ENCODE assay signal across 15 cellular contexts in genomic region chr3:13224967-13225366, GRCh38.
DNase-seq lines count a peak whose midpoint lies in the region; ATAC-seq, FAIRE-seq and TF ChIP-seq lines count a peak whose summit lies in the region.
"Had no signal": no experiment of that assay in that cellular context is flagged by ENCODE, and none has a peak within 500 bp of the region (broad histone marks: within the 10 kb centered on the region; RNA-seq: fewer than 3 reads in every experiment).

No MANE protein-coding gene starts in this region.

- H3K4me1 ChIP-seq in HepG2 (ENCODE audit: insufficient read depth, low read length), result peaks cover 40% of the 10 kb centered on the region
- no peaks in the 10 kb centered on the region for H3K4me1 ChIP-seq in neuronal stem cell (ENCODE audit: control insufficient read depth in 2 of 2, insufficient read depth in 1 of 2, low read depth in 1 of 2, low read length in 2 of 2)
- peaks cover 2% of the 10 kb centered on the region for H3K4me1 ChIP-seq in hepatocyte (ENCODE audit: insufficient read depth)

- H4K20me1 ChIP-seq in HepG2 (ENCODE audit: insufficient read depth, low read length) (no peaks in the 10 kb centered on the region; the same call in 1 of the 2 replicates), hepatocyte (ENCODE audit: insufficient read depth, poor library complexity, severe bottlenecking) (no peaks in the 10 kb centered on the region)
- H4K20me1 ChIP-seq: BLaER1 had no signal

- 39% methylated on average over 4 of the region's 4 CpGs for WGBS in HepG2 (ENCODE audit: low lambda C conversion rate)
- no CpG with 5 or more reads among the region's 4 CpGs for WGBS in neuronal stem cell (ENCODE audit: extremely low coverage in 2 of 2, insufficient read length in 2 of 2, insufficient replicate concordance in 1 of 2), 2 donors
- 88% methylated on average over 4 of the region's 4 CpGs for WGBS in hepatocyte (ENCODE audit: low lambda C conversion rate, missing lambda C conversion rate)

- peaks cover 2% of the 10 kb centered on the region for H3K79me2 ChIP-seq in HepG2 (ENCODE audit: insufficient read depth, low read length)
- no peaks in the 10 kb centered on the region for H3K79me2 ChIP-seq in hepatocyte

- H3K36me3 ChIP-seq in HepG2 (replicated peaks in 1 of 2; ENCODE audit: control insufficient read depth in 1 of 2, insufficient read depth in 2 of 2, low read length in 2 of 2) (no peaks in the 10 kb centered on the region), neuronal stem cell (replicated peaks in 1 of 2; ENCODE audit: control insufficient read depth in 2 of 2, insufficient read depth in 2 of 2, low read length in 2 of 2) (no peaks in the 10 kb centered on the region), hepatocyte (replicated peaks; ENCODE audit: insufficient read depth, low read depth) (no peaks in the 10 kb centered on the region)
- H3K36me3 ChIP-seq: BLaER1 had no signal

- H3K18ac ChIP-seq in neuronal stem cell (ENCODE audit: low read length), result no peak overlapping the region

- no peak overlapping the region for H2BK15ac ChIP-seq in neuronal stem cell (ENCODE audit: low read length)

- no peak overlapping the region for H3K23ac ChIP-seq in neuronal stem cell (ENCODE audit: low read depth, low read length, poor library complexity)

- H3K9me2 ChIP-seq in hepatocyte (replicated peaks; ENCODE audit: insufficient read depth), result no peaks in the 10 kb centered on the region

- no peaks in the 10 kb centered on the region for H3K27me3 Mint-ChIP-seq in activated naive CD8-positive, alpha-beta T cell treated with anti-CD3 and anti-CD28 coated beads, Interleukin-2, amount 50 U/mL, for 24 hours

- CTCF ChIA-PET in HepG2 (lab: Yijun Ruan, JAX; ENCODE audit: low intra/inter-chr PET ratio, low total read pairs), result no interaction called here

- H3K4me1 Mint-ChIP-seq in activated naive CD8-positive, alpha-beta T cell treated with anti-CD3 and anti-CD28 coated beads, Interleukin-2, amount 50 U/mL, for 24 hours, result no peaks in the 10 kb centered on the region

- H3K27me3 ChIP-seq in HepG2 (ENCODE audit: control insufficient read depth in 1 of 2, insufficient read depth in 2 of 2, low read length in 2 of 2) (no peaks in the 10 kb centered on the region), neuronal stem cell (ENCODE audit: control insufficient read depth in 3 of 3, insufficient read depth in 3 of 3, low read depth in 1 of 3, low read length in 3 of 3) (no peaks in the 10 kb centered on the region), hepatocyte (no peaks in the 10 kb centered on the region)
- H3K27me3 ChIP-seq: BLaER1 had no signal

- H3K79me1 ChIP-seq in neuronal stem cell (ENCODE audit: low read depth, low read length), result peaks cover 3% of the 10 kb centered on the region

- DNase-seq in SW480 (ENCODE audit: low spot score), result peak; percentile 55
- DNase-seq in HepG2 (ENCODE audit: low spot score), result peak; percentile 46
- no peak for DNase-seq in neuronal stem cell (ENCODE audit: low spot score)
- no peak for DNase-seq in activated naive CD8-positive, alpha-beta T cell treated with anti-CD3 and anti-CD28 coated beads, Interleukin-2, amount 50 U/mL, for 24 hours
- DNase-seq in left colon, result no peak
- DNase-seq in hepatocyte (ENCODE audit: low spot score), result no peak
- DNase-seq in KG1 (lab: John Stamatoyannopoulos, UW), result no peak
- DNase-seq: Calu3; CD8-positive, alpha-beta T cell; DMS79 treated with DMSO at 0.1 percent for 48 hours; GF-D8; HCEC 1CT had no signal

- H3K4ac ChIP-seq in neuronal stem cell (ENCODE audit: low read length), result no peak overlapping the region

- no peak overlapping the region for H3K4me3 Mint-ChIP-seq in activated naive CD8-positive, alpha-beta T cell treated with anti-CD3 and anti-CD28 coated beads, Interleukin-2, amount 50 U/mL, for 24 hours
- H3K4me3 Mint-ChIP-seq: CD8-positive, alpha-beta T cell; GM23338 had no signal

- TF ChIP-seq CTCF in HepG2 (CRISPR knock-in tag; IDR thresholded peaks at IDR 0.05) (peak; percentile 12; the same call in 1 of the 2 replicates), hepatocyte (IDR thresholded peaks at IDR 0.05; ENCODE audit: poor library complexity) (no peak)

- POLR2A ChIA-PET in HepG2 (lab: Yijun Ruan, JAX), result interaction anchor here (1.5 kb wide), 1 partner anchor 24 kb away, joined by 3 read pairs; no protein-coding TSS in a partner anchor

- no peak overlapping the region for H4K8ac ChIP-seq in neuronal stem cell (ENCODE audit: low read depth, low read length)

- no peak for TF ChIP-seq RAD21 in HepG2 (CRISPR knock-in tag; IDR thresholded peaks at IDR 0.05)

- H3K27ac ChIP-seq in HepG2 (ENCODE audit: extremely low read length, insufficient read depth, low read length) (peak overlapping the region; percentile 58), neuronal stem cell (replicated peaks; ENCODE audit: low read length) (no peak overlapping the region), hepatocyte (no peak overlapping the region)

- peak; percentile 89 for FAIRE-seq in HepG2 (lab: Jason Lieb, UNC)
- FAIRE-seq: HTR-8/SVneo had no signal

- H3K4me3 ChIP-seq in HepG2 (replicated peaks in 1 of 3; ENCODE audit: insufficient read depth in 1 of 3, low read depth in 2 of 3, low read length in 3 of 3) (no peak overlapping the region), neuronal stem cell (ENCODE audit: low read length in 2 of 2) (no peak overlapping the region), hepatocyte (no peak overlapping the region)
- H3K4me3 ChIP-seq: BLaER1, GM23338 had no signal

- TF ChIP-seq EP300 in HepG2 (IDR thresholded peaks at IDR 0.05; ENCODE audit: low read depth in 2 of 2, low read length in 2 of 2) (peak in 1 of 2 experiments; percentile 24; a peak in 1 of 4 replicates), HepG2 (CRISPR knock-in tag; IDR thresholded peaks at IDR 0.05; ENCODE audit: borderline replicate concordance) (no peak)

- H2BK120ac ChIP-seq in neuronal stem cell (ENCODE audit: low read depth, low read length), result peak overlapping the region; percentile 67

- ATAC-seq in HepG2 (peak; percentile 31), left colon (no peak)
- ATAC-seq in activated naive CD8-positive, alpha-beta T cell treated with anti-CD3 and anti-CD28 coated beads, Interleukin-2, amount 50 U/mL, for 24 hours, result no peak
- ATAC-seq: CD8-positive, alpha-beta T cell; GM23338 had no signal

- in situ Hi-C loops in HepG2 (cut with HindIII; ENCODE audit: extremely low pct_ligation_motif_present, low pct_unique_long_range_greater_than_20kb), result no loop called here

- no peak overlapping the region for H3K27ac Mint-ChIP-seq in activated naive CD8-positive, alpha-beta T cell treated with anti-CD3 and anti-CD28 coated beads, Interleukin-2, amount 50 U/mL, for 24 hours
- H3K27ac Mint-ChIP-seq: CD8-positive, alpha-beta T cell; GM23338 had no signal

- H3K4me2 ChIP-seq in HepG2 (ENCODE audit: low read depth, low read length) (no peak overlapping the region; the same call in 1 of the 2 replicates), neuronal stem cell (ENCODE audit: insufficient read depth, low read length, poor library complexity, severe bottlenecking) (no peak overlapping the region), hepatocyte (no peak overlapping the region)
- H3K4me2 ChIP-seq: GM23338 had no signal

- no peak overlapping the region for H2BK12ac ChIP-seq in neuronal stem cell (ENCODE audit: low read length)

- no peak overlapping the region for H2AFZ ChIP-seq in HepG2 (ENCODE audit: low read length)
- H2AFZ ChIP-seq in neuronal stem cell (ENCODE audit: low read length), result no peak overlapping the region
- no peak overlapping the region for H2AFZ ChIP-seq in hepatocyte
- H2AFZ ChIP-seq: GM23338 had no signal

- TF ChIP-seq POLR2A in HepG2 (IDR thresholded peaks at IDR 0.05; ENCODE audit: insufficient read depth in 1 of 2, low read depth in 2 of 2, low read length in 2 of 2), result no peak

- H2BK5ac ChIP-seq in neuronal stem cell (ENCODE audit: low read length), result no peak overlapping the region

- no peak overlapping the region for H4K91ac ChIP-seq in neuronal stem cell (ENCODE audit: low read depth, low read length, poor library complexity)

- no TSS peak for BruUV-seq in HepG2 (replicated peaks; lab: Mats Ljungman, UMichigan)

- no peaks in the 10 kb centered on the region for H3K9me3 ChIP-seq in HepG2 (ENCODE audit: low read length)
- H3K9me3 ChIP-seq in neuronal stem cell (replicated peaks in 1 of 2; ENCODE audit: control insufficient read depth in 2 of 2, insufficient read depth in 1 of 2, low read depth in 1 of 2, low read length in 2 of 2), result no peaks in the 10 kb centered on the region
- no peaks in the 10 kb centered on the region for H3K9me3 ChIP-seq in hepatocyte (ENCODE audit: low read depth)
- H3K9me3 ChIP-seq: BLaER1 had no signal

- H3K9me3 Mint-ChIP-seq in activated naive CD8-positive, alpha-beta T cell treated with anti-CD3 and anti-CD28 coated beads, Interleukin-2, amount 50 U/mL, for 24 hours, result no peaks in the 10 kb centered on the region
- H3K9me3 Mint-ChIP-seq: CD8-positive, alpha-beta T cell; GM23338 had no signal

- no peaks in the 10 kb centered on the region for H3K36me3 Mint-ChIP-seq in activated naive CD8-positive, alpha-beta T cell treated with anti-CD3 and anti-CD28 coated beads, Interleukin-2, amount 50 U/mL, for 24 hours (ENCODE audit: low read depth)
- H3K36me3 Mint-ChIP-seq: CD8-positive, alpha-beta T cell had no signal

- H2AK5ac ChIP-seq in neuronal stem cell (ENCODE audit: low read depth, low read length), result no peak overlapping the region

- intact Hi-C loops in HepG2 (cut with micrococcal nuclease; ENCODE audit: unreplicated experiment) (loop anchor here (1.0 kb wide), 1 partner anchor 58 kb away; no protein-coding TSS in a partner anchor), left colon (cut with DNase I, micrococcal nuclease) (no loop called here)

- H3K9ac ChIP-seq in HepG2 (ENCODE audit: insufficient read depth, low read depth, low read length), result no peak overlapping the region
- no peak overlapping the region for H3K9ac ChIP-seq in neuronal stem cell (ENCODE audit: low read depth, low read length, poor library complexity)
- H3K9ac ChIP-seq: BLaER1 had no signal

- no peak overlapping the region for H3K14ac ChIP-seq in neuronal stem cell (ENCODE audit: low read length)

TF ChIP-seq in HepG2, 621 proteins besides CTCF, POLR2A, EP300 and RAD21 (continues in another document):
- TF ChIP-seq ZNF430 (CRISPR knock-in tag; IDR thresholded peaks at IDR 0.05) (no peak), HOXA9 (CRISPR knock-in tag; IDR thresholded peaks at IDR 0.05; ENCODE audit: borderline replicate concordance) (no peak), SMC3 (IDR thresholded peaks at IDR 0.05; ENCODE audit: low read length) (0 out of 2 replicates have a peak, but pooled peaks have one; percentile 1), NR2F6 (IDR thresholded peaks at IDR 0.05) (peak; percentile 68), NR2F6 (CRISPR knock-in tag; IDR thresholded peaks at IDR 0.05) (peak; percentile 66)
- TF ChIP-seq, protein P1, sequence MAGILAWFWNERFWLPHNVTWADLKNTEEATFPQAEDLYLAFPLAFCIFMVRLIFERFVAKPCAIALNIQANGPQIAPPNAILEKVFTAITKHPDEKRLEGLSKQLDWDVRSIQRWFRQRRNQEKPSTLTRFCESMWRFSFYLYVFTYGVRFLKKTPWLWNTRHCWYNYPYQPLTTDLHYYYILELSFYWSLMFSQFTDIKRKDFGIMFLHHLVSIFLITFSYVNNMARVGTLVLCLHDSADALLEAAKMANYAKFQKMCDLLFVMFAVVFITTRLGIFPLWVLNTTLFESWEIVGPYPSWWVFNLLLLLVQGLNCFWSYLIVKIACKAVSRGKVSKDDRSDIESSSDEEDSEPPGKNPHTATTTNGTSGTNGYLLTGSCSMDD (CRISPR knock-in tag; IDR thresholded peaks at IDR 0.05), result no peak

Comparison
In these comparisons a context has a peak if more than half of its experiments do, and no peak if none do; other contexts are left out.
1. DNase-seq: peak in SW480 (single experiment) and HepG2 (single experiment); none in neuronal stem cell (single experiment), activated naive CD8-positive, alpha-beta T cell treated with anti-CD3 and anti-CD28 coated beads, Interleukin-2, amount 50 U/mL, for 24 hours (single experiment), left colon (0 of 2), hepatocyte (single experiment) and KG1 (single experiment).